Comparison of ENCODE assay signal across 8 cellular contexts in genomic region chr5:78537821-78538220, GRCh38.
DNase-seq lines count a peak whose midpoint lies in the region; TF ChIP-seq lines count a peak whose summit lies in the region.

No MANE protein-coding gene starts in this region.

- H3K9me3 Mint-ChIP-seq in H9 (no peaks in the 10 kb centered on the region), osteocyte (ENCODE audit: unreplicated experiment) (no peaks in the 10 kb centered on the region)
- no peaks in the 10 kb centered on the region for H3K9me3 Mint-ChIP-seq in activated CD4-positive, alpha-beta T cell treated with anti-CD3 and anti-CD28 coated beads, Interleukin-2, amount 10 ng/mL, durations not matched to agents 24 days and 14 days

- H3K4me2 ChIP-seq in H9 (ENCODE audit: insufficient read depth, insufficient read length, low read length) (no peak overlapping the region), OCI-LY3 (ENCODE audit: low read length) (no peak overlapping the region)

- H2AFZ ChIP-seq in H9 (ENCODE audit: low read length) (no peak overlapping the region), OCI-LY3 (ENCODE audit: low read depth, low read length) (no peak overlapping the region)

- no peak overlapping the region for H2BK12ac ChIP-seq in H9 (ENCODE audit: insufficient read length, low read depth, low read length)

- no peak overlapping the region for H3K56ac ChIP-seq in H9 (ENCODE audit: insufficient read length, low read depth, low read length)

- H2BK15ac ChIP-seq in H9 (ENCODE audit: low read depth, low read length): no peak overlapping the region

- TF ChIP-seq CTCF in H9 (conservative IDR thresholded peaks at IDR 0.05) (peak; percentile 68), OCI-LY3 (IDR thresholded peaks at IDR 0.05; ENCODE audit: low read depth, low read length) (peak; percentile 63), esophagus muscularis mucosa (IDR thresholded peaks at IDR 0.05) (peak; percentile 63 to 71 (median 70)), osteocyte (IDR thresholded peaks at IDR 0.05) (peak; percentile 62)

- no peak overlapping the region for H3T11ph ChIP-seq in H9 (ENCODE audit: low read length)

- H3K9ac ChIP-seq in H9 (ENCODE audit: extremely low read depth, insufficient read length, low read length) (no peak overlapping the region), OCI-LY3 (ENCODE audit: low read length) (no peak overlapping the region)

- no peaks in the 10 kb centered on the region for H3K36me3 ChIP-seq in OCI-LY3 (replicated peaks; ENCODE audit: low read depth, low read length)
- no peaks in the 10 kb centered on the region for H3K36me3 ChIP-seq in esophagus muscularis mucosa

- H2BK120ac ChIP-seq in H9 (ENCODE audit: low read depth, low read length, poor library complexity, severe bottlenecking): no peak overlapping the region

- H3K4ac ChIP-seq in H9 (ENCODE audit: low read depth, low read length): no peak overlapping the region

- H3K4me1 ChIP-seq in H9 (ENCODE audit: insufficient read depth, low read length) (peaks cover 10% of the 10 kb centered on the region), OCI-LY3 (ENCODE audit: low read length) (no peaks in the 10 kb centered on the region), esophagus muscularis mucosa (peaks cover 17 to 60% (median 46%) of the 10 kb centered on the region in 4 donors)

- no peaks in the 10 kb centered on the region for H3K79me1 ChIP-seq in H9 (ENCODE audit: insufficient read depth, low read depth, low read length, poor library complexity, severe bottlenecking)

- no peak overlapping the region for H4K91ac ChIP-seq in H9 (ENCODE audit: insufficient read length, low read depth, low read length)

- H3K18ac ChIP-seq in H9 (ENCODE audit: insufficient read length, low read depth, low read length): no peak overlapping the region

- no peak for TF ChIP-seq POLR2A in esophagus muscularis mucosa (IDR thresholded peaks at IDR 0.05; ENCODE audit: low read depth)

- H3K4me3 Mint-ChIP-seq in H9 (no peak overlapping the region), osteocyte (ENCODE audit: unreplicated experiment) (no peak overlapping the region)
- H3K4me3 Mint-ChIP-seq in activated CD4-positive, alpha-beta T cell treated with anti-CD3 and anti-CD28 coated beads, Interleukin-2, amount 10 ng/mL, durations not matched to agents 24 days and 14 days: no peak overlapping the region

- no peak overlapping the region for H3K27ac Mint-ChIP-seq in H9
- H3K27ac Mint-ChIP-seq in osteocyte (ENCODE audit: unreplicated experiment): peak overlapping the region; percentile 0
- H3K27ac Mint-ChIP-seq in activated CD4-positive, alpha-beta T cell treated with anti-CD3 and anti-CD28 coated beads, Interleukin-2, amount 10 ng/mL, durations not matched to agents 24 days and 14 days: no peak overlapping the region

- H3K4me3 ChIP-seq in OCI-LY3 (ENCODE audit: low read length): no peak overlapping the region
- no peak overlapping the region for H3K4me3 ChIP-seq in esophagus muscularis mucosa

- H4K20me1 ChIP-seq in H9 (ENCODE audit: control insufficient read depth, insufficient read depth, insufficient read length): no peaks in the 10 kb centered on the region
- no peaks in the 10 kb centered on the region for H4K20me1 ChIP-seq in OCI-LY3 (ENCODE audit: insufficient read depth, low read length)

- H3K4me1 Mint-ChIP-seq in H9 (peaks cover 42 to 55% of the 10 kb centered on the region in 2 experiments), osteocyte (ENCODE audit: unreplicated experiment) (peaks cover 56% of the 10 kb centered on the region)
- peaks cover 2% of the 10 kb centered on the region for H3K4me1 Mint-ChIP-seq in activated CD4-positive, alpha-beta T cell treated with anti-CD3 and anti-CD28 coated beads, Interleukin-2, amount 10 ng/mL, durations not matched to agents 24 days and 14 days

- no peak for TF ChIP-seq EP300 in esophagus muscularis mucosa (IDR thresholded peaks at IDR 0.05)

- H2AK5ac ChIP-seq in H9 (ENCODE audit: insufficient read length, low read length): no peak overlapping the region

- H3K79me2 ChIP-seq in H9 (ENCODE audit: insufficient read depth, low read length): no peaks in the 10 kb centered on the region; the same call in 1 of the 2 replicates
- H3K79me2 ChIP-seq in OCI-LY3 (ENCODE audit: low read length): no peaks in the 10 kb centered on the region

- H2BK5ac ChIP-seq in H9 (ENCODE audit: insufficient read length, low read length): no peak overlapping the region

- H3K27me3 ChIP-seq in H9 (ENCODE audit: insufficient read depth, low read length): no peaks in the 10 kb centered on the region
- no peaks in the 10 kb centered on the region for H3K27me3 ChIP-seq in OCI-LY3 (ENCODE audit: low read depth, low read length)
- no peaks in the 10 kb centered on the region for H3K27me3 ChIP-seq in esophagus muscularis mucosa

- no peak overlapping the region for H2BK20ac ChIP-seq in H9 (ENCODE audit: low read depth, low read length, poor library complexity, severe bottlenecking)

- H3K23me2 ChIP-seq in H9 (ENCODE audit: insufficient read length, low read depth, low read length, poor library complexity, severe bottlenecking): no peaks in the 10 kb centered on the region

- peaks cover 0 to 4% (median 0%) of the 10 kb centered on the region in 3 experiments; a peak in 1 of 7 replicates for H3K36me3 Mint-ChIP-seq in H9 (ENCODE audit: insufficient read depth in 1 of 3, low read depth in 3 of 3)
- peaks cover 3% of the 10 kb centered on the region for H3K36me3 Mint-ChIP-seq in osteocyte (ENCODE audit: unreplicated experiment)
- no peaks in the 10 kb centered on the region for H3K36me3 Mint-ChIP-seq in activated CD4-positive, alpha-beta T cell treated with anti-CD3 and anti-CD28 coated beads, Interleukin-2, amount 10 ng/mL, durations not matched to agents 24 days and 14 days (ENCODE audit: low read depth)

- H4K8ac ChIP-seq in H9 (replicated peaks; ENCODE audit: insufficient read length, low read depth, low read length): no peak overlapping the region

- H3K14ac ChIP-seq in H9 (ENCODE audit: insufficient read depth, low read length): no peak overlapping the region

- no peak overlapping the region for H3K27ac ChIP-seq in H9 (ENCODE audit: insufficient read length, low read depth, low read length)
- H3K27ac ChIP-seq in OCI-LY3 (ENCODE audit: low read length): no peak overlapping the region
- no peak overlapping the region for H3K27ac ChIP-seq in esophagus muscularis mucosa (replicated peaks in 1 of 4)

- no peak overlapping the region for H3K23ac ChIP-seq in H9 (ENCODE audit: insufficient read length, low read depth, low read length)

- H3K27me3 Mint-ChIP-seq in H9 (ENCODE audit: low read depth): no peaks in the 10 kb centered on the region
- no peaks in the 10 kb centered on the region for H3K27me3 Mint-ChIP-seq in osteocyte (ENCODE audit: unreplicated experiment)
- H3K27me3 Mint-ChIP-seq in activated CD4-positive, alpha-beta T cell treated with anti-CD3 and anti-CD28 coated beads, Interleukin-2, amount 10 ng/mL, durations not matched to agents 24 days and 14 days: peaks cover 7% of the 10 kb centered on the region

- DNase-seq in D341Med (ENCODE audit: low spot score) (peak; percentile 73), H9 (no peak), esophagus muscularis mucosa (ENCODE audit: extremely low spot score) (no peak), osteocyte (ENCODE audit: extremely low spot score, unreplicated experiment) (no peak), ureter (ENCODE audit: low spot score) (no peak), occipital lobe (lab: John Stamatoyannopoulos, UW) (no peak)
- no peak for DNase-seq in activated CD4-positive, alpha-beta T cell treated with anti-CD3 and anti-CD28 coated beads, Interleukin-2, amount 10 ng/mL, durations not matched to agents 24 days and 14 days

- no peaks in the 10 kb centered on the region for H3K9me3 ChIP-seq in H9 (ENCODE audit: control insufficient read depth, low read depth, low read length)
- no peaks in the 10 kb centered on the region for H3K9me3 ChIP-seq in OCI-LY3 (ENCODE audit: insufficient read depth, low read length)
- no peaks in the 10 kb centered on the region for H3K9me3 ChIP-seq in esophagus muscularis mucosa

- no CpG with 5 or more reads among the region's 5 CpGs for WGBS in H9 (ENCODE audit: extremely low coverage, insufficient read length, low lambda C conversion rate)
- 41% methylated on average over 5 of the region's 5 CpGs for whole genome bisulfite sequencing in esophagus muscularis mucosa

- intact Hi-C loops in esophagus muscularis mucosa (cut with DNase I): loop anchor here (5.0 kb wide), 3 partner anchors 71 to 429 kb away; partner anchors contain the start of gene LHFPL2
- intact Hi-C loops in activated CD4-positive, alpha-beta T cell treated with anti-CD3 and anti-CD28 coated beads, Interleukin-2, amount 10 ng/mL, durations not matched to agents 24 days and 14 days (cut with micrococcal nuclease): no loop called here

- no peak overlapping the region for H4K5ac ChIP-seq in H9 (ENCODE audit: insufficient read length, low read depth, low read length)
